Comparison of ENCODE assay signal across 23 cellular contexts in the genomic region with DNA sequence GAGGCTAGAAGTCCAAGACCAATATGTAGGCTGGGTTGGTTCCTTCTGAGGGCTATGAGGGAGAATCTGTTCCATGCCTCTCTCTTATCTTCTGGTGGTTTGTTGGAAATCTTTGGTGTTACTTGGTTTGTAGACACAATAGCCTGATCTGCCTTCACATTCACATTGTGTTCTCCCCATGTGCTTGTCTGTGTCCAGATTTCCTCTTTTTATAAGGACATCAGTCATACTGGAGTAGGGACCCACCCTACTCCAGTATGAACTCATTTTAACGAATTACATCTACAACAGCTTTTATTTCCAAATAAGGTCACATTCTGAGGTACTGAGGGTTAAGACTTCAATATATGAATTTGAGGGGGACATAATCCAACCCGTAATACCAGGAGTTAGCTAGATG.
"Had no signal": no experiment of that assay in that cellular context is flagged by ENCODE, and none has a peak within 500 bp of the region (broad histone marks: within the 10 kb centered on the region; RNA-seq: fewer than 3 reads in every experiment).

No MANE protein-coding gene starts in this region.

- H3K36me3 ChIP-seq: heart right ventricle, left lung had no signal

- H3K9me3 ChIP-seq: esophagus muscularis mucosa, gastroesophageal sphincter, left lung had no signal

- H3K4me3 ChIP-seq: coronary artery, dorsolateral prefrontal cortex, esophagus muscularis mucosa, gastroesophageal sphincter, heart right ventricle, left lung, lung had no signal

- H3K27ac ChIP-seq: coronary artery, dorsolateral prefrontal cortex, esophagus muscularis mucosa, foreskin keratinocyte, gastroesophageal sphincter, left lung had no signal

- DNase-seq: dermis blood vessel endothelial cell; dorsolateral prefrontal cortex; effector CD4-positive, alpha-beta T cell; effector memory CD4-positive, alpha-beta T cell; foreskin keratinocyte; head of caudate nucleus; heart right ventricle; hippocampal formation; left cardiac atrium; left lung; left ventricle myocardium superior; mammary epithelial cell; mesendoderm; midbrain had no signal

- FAIRE-seq: colon, endothelial cell of umbilical vein, frontal cortex, islet of Langerhans, keratinocyte had no signal

- H3K27me3 ChIP-seq: dorsolateral prefrontal cortex, esophagus muscularis mucosa, foreskin keratinocyte, gastroesophageal sphincter, heart right ventricle, left lung had no signal

- ATAC-seq: foreskin keratinocyte, gastroesophageal sphincter, heart right ventricle, left cardiac atrium, left lung, left ventricle myocardium superior had no signal
